In the genomic region with DNA sequence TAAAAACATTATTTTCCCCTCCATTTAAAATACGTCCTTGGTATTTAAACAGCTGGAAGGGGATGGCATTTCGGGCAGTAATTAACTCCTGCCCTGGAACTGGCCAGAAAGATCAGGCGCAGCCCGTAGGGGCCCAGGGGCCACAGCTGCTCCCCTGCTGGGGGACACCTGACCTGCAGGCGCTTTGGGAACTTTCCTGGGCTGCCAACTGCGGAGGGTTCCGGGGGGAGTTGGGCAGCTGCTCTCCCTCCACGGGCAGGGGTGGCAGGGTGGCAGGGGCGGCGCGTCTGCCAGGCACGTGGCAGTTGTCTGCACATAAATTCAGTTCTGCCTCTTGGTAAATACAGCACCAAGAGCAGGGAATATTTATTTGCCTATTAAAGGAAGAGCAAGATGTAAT, we compare ENCODE assay signal across 15 cellular contexts. TPM values are rescaled to one million over a fixed set of nuclear protein-coding genes. Genes with fewer than 3 reads are reported as not detected.
DNase-seq lines count a peak whose midpoint lies in the region; ATAC-seq and TF ChIP-seq lines count a peak whose summit lies in the region.
"Had no signal": no experiment of that assay in that cellular context is flagged by ENCODE, and none has a peak within 500 bp of the region (broad histone marks: within the 10 kb centered on the region; RNA-seq: fewer than 3 reads in every experiment).

No MANE protein-coding gene starts in this region.

- H4K20me1 ChIP-seq in BLaER1, result peaks cover 57% of the 10 kb centered on the region

- no peaks in the 10 kb centered on the region for H3K9me3 Mint-ChIP-seq in central memory CD8-positive, alpha-beta T cell
- H3K9me3 Mint-ChIP-seq: activated CD4-positive, alpha-beta memory T cell treated with anti-CD3 and anti-CD28 coated beads, Interleukin-2, amount 10 ng/mL, durations not matched to agents 7 days and 5 days had no signal

- H3K27ac ChIP-seq in BLaER1, result no peak overlapping the region
- H3K27ac ChIP-seq in rectal smooth muscle tissue (ENCODE audit: low read depth, low read length), result peak overlapping the region; percentile 98
- H3K27ac ChIP-seq: parathyroid adenoma had no signal

- H3K9ac ChIP-seq in BLaER1, result no peak overlapping the region
- no peak overlapping the region for H3K9ac ChIP-seq in rectal smooth muscle tissue (ENCODE audit: low read length)
- H3K9ac ChIP-seq: parathyroid adenoma had no signal

- no peaks in the 10 kb centered on the region for H3K9me3 ChIP-seq in BLaER1

- peak overlapping the region; percentile 44 for H3K4me2 ChIP-seq in BLaER1

- H3K27ac Mint-ChIP-seq in central memory CD8-positive, alpha-beta T cell (ENCODE audit: low read depth), result peak overlapping the region; percentile 10
- H3K27ac Mint-ChIP-seq: activated CD4-positive, alpha-beta memory T cell treated with anti-CD3 and anti-CD28 coated beads, Interleukin-2, amount 10 ng/mL, durations not matched to agents 7 days and 5 days had no signal

- H3K27me3 ChIP-seq in BLaER1 (no peaks in the 10 kb centered on the region), rectal smooth muscle tissue (ENCODE audit: control insufficient read depth, insufficient read depth, low read length) (no peaks in the 10 kb centered on the region)

- H3K4me1 Mint-ChIP-seq in central memory CD8-positive, alpha-beta T cell, result no peaks in the 10 kb centered on the region
- H3K4me1 Mint-ChIP-seq: activated CD4-positive, alpha-beta memory T cell treated with anti-CD3 and anti-CD28 coated beads, Interleukin-2, amount 10 ng/mL, durations not matched to agents 7 days and 5 days had no signal

- peaks cover 47% of the 10 kb centered on the region for H3K4me1 ChIP-seq in BLaER1
- peaks cover 35% of the 10 kb centered on the region for H3K4me1 ChIP-seq in rectal smooth muscle tissue (ENCODE audit: control insufficient read depth, insufficient read depth, low read length)
- H3K4me1 ChIP-seq: parathyroid adenoma had no signal

- H3K4me3 Mint-ChIP-seq in central memory CD8-positive, alpha-beta T cell, result no peak overlapping the region
- H3K4me3 Mint-ChIP-seq: activated CD4-positive, alpha-beta memory T cell treated with anti-CD3 and anti-CD28 coated beads, Interleukin-2, amount 10 ng/mL, durations not matched to agents 7 days and 5 days had no signal

- 0 out of 2 replicates have a peak, but pooled peaks have one; percentile 4 for TF ChIP-seq CTCF in LNCaP clone FGC (IDR thresholded peaks at IDR 0.05; ENCODE audit: control insufficient read depth, extremely low read depth, insufficient read depth)

- no peak for ATAC-seq in central memory CD8-positive, alpha-beta T cell (replicated peaks; ENCODE audit: extremely low read depth, poor library complexity, severe bottlenecking)
- ATAC-seq in HG02973 (IDR thresholded peaks at IDR 0.05; ENCODE audit: unreplicated experiment) (no peak), HG03469 (IDR thresholded peaks at IDR 0.05; ENCODE audit: unreplicated experiment) (no peak)
- ATAC-seq: left ventricle myocardium superior had no signal

- no peak overlapping the region for H3K4me3 ChIP-seq in BLaER1
- no peak overlapping the region for H3K4me3 ChIP-seq in LNCaP clone FGC (ENCODE audit: low read depth, low read length)
- H3K4me3 ChIP-seq in rectal smooth muscle tissue (ENCODE audit: low read length), result no peak overlapping the region

- DNase-seq in LNCaP clone FGC (ENCODE audit: low read depth) (peak; percentile 21), HT-29 (ENCODE audit: low spot score) (no peak)
- DNase-seq in central memory CD8-positive, alpha-beta T cell (ENCODE audit: low spot score in 2 of 2), result no peak
- DNase-seq in effector CD8-positive, alpha-beta T cell (lab: John Stamatoyannopoulos, UW), result no peak
- DNase-seq: activated CD4-positive, alpha-beta memory T cell treated with anti-CD3 and anti-CD28 coated beads, Interleukin-2, amount 10 ng/mL, durations not matched to agents 7 days and 5 days; Calu3; cerebellar nuclear complex; GF-D8; T-helper 1 cell had no signal

- H3K27me3 Mint-ChIP-seq in central memory CD8-positive, alpha-beta T cell, result no peaks in the 10 kb centered on the region
- H3K27me3 Mint-ChIP-seq: activated CD4-positive, alpha-beta memory T cell treated with anti-CD3 and anti-CD28 coated beads, Interleukin-2, amount 10 ng/mL, durations not matched to agents 7 days and 5 days had no signal

- peaks cover 12% of the 10 kb centered on the region for H3K36me3 Mint-ChIP-seq in central memory CD8-positive, alpha-beta T cell (ENCODE audit: insufficient read depth)

- peaks cover 50% of the 10 kb centered on the region for H3K36me3 ChIP-seq in BLaER1
- H3K36me3 ChIP-seq in rectal smooth muscle tissue (ENCODE audit: control insufficient read depth, insufficient read depth, low read length), result peaks cover 3% of the 10 kb centered on the region

RNA-seq across cellular contexts. Expression of gene CHMP6, which starts 30.1 kb away (rescaled TPM):
- 9.7 and 12.7 TPM in 2 replicates for total RNA-seq in HT-29 (2014; rRNA removed; shearing (Covaris generic))
